17 cellular contexts compared by ENCODE assay signal in the genomic region with DNA sequence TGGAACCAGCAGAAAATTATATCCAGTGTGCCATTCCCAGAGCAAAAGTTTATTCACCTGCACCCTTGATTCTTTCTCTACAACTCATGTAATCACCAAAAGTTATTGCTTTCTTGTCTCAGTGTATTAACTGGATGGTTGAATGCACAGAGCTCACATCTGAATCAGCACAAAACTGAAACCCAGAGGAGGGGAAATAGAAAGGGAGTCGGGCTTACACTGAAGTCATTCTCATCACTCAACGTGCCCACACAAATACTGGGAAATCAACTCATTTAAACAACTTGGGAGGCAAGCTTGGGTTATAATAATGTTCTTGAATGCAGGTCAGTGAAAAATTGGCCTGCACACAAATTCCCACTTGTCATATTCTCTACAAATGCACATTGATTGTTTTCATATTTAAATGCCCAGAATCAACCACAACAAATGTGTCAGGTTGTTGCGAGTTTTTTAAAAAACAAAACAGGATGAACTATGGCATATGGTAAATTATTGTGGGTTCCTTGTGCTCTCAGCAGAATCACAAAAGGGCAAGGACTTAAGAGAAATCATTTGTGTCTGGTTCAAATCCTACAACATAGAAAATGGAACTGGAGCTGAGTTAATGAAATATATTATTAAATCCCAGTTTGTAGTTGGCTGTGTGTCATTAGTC.
DNase-seq lines count a peak whose midpoint lies in the region; ATAC-seq and FAIRE-seq lines count a peak whose summit lies in the region.
"Had no signal": no experiment of that assay in that cellular context is flagged by ENCODE, and none has a peak within 500 bp of the region (broad histone marks: within the 10 kb centered on the region; RNA-seq: fewer than 3 reads in every experiment).

No MANE protein-coding gene starts in this region.

- no peak overlapping the region for H3K27ac Mint-ChIP-seq in activated T-cell treated with anti-CD3 and anti-CD28 coated beads, Interleukin-2, amount 50 U/mL, for 24 hours
- H3K27ac Mint-ChIP-seq: activated CD8-positive, alpha-beta T cell treated with anti-CD3 and anti-CD28 coated beads, Interleukin-2, amount 10 ng/mL, durations not matched to agents 7 days and 5 days had no signal

- no peaks in the 10 kb centered on the region for H3K36me3 ChIP-seq in aorta (ENCODE audit: control insufficient read depth in 1 of 2, insufficient read depth in 2 of 2, low read length in 1 of 2)
- H3K36me3 ChIP-seq: ascending aorta; BLaER1 treated with 17β-estradiol and CSF1 and Interleukin-3, amounts not matched to agents 10 nM and 100 nM; neutrophil had no signal

- H3K27ac ChIP-seq in aorta (ENCODE audit: low read depth in 1 of 2, low read length in 2 of 2), result no peak overlapping the region
- H3K27ac ChIP-seq: ascending aorta; BLaER1 treated with 17β-estradiol and CSF1 and Interleukin-3, amounts not matched to agents 10 nM and 100 nM; neutrophil had no signal

- peaks cover 5% of the 10 kb centered on the region for H3K4me1 Mint-ChIP-seq in activated T-cell treated with anti-CD3 and anti-CD28 coated beads, Interleukin-2, amount 50 U/mL, for 24 hours (ENCODE audit: low read depth)

- H3K27me3 Mint-ChIP-seq in activated T-cell treated with anti-CD3 and anti-CD28 coated beads, Interleukin-2, amount 50 U/mL, for 24 hours, result no peaks in the 10 kb centered on the region

- H3K4me3 ChIP-seq in aorta (ENCODE audit: low read length in 2 of 2), result no peak overlapping the region
- H3K4me3 ChIP-seq: ascending aorta; BLaER1 treated with 17β-estradiol and CSF1 and Interleukin-3, amounts not matched to agents 10 nM and 100 nM had no signal

- peaks cover 0 to 3% of the 10 kb centered on the region in 2 donors for H3K4me1 ChIP-seq in aorta (ENCODE audit: control insufficient read depth in 1 of 2, insufficient read depth in 2 of 2, low read length in 2 of 2)
- H3K4me1 ChIP-seq: BLaER1 treated with 17β-estradiol and CSF1 and Interleukin-3, amounts not matched to agents 10 nM and 100 nM had no signal

- peaks cover 11% of the 10 kb centered on the region for H3K36me3 Mint-ChIP-seq in activated T-cell treated with anti-CD3 and anti-CD28 coated beads, Interleukin-2, amount 50 U/mL, for 24 hours (ENCODE audit: low read depth)

- FAIRE-seq in GM18507 (lab: Jason Lieb, UNC), result peak; percentile 84
- FAIRE-seq: keratinocyte had no signal

- peak; percentile 92 for ATAC-seq in GM19468 (IDR thresholded peaks at IDR 0.05; ENCODE audit: extremely low read depth, unreplicated experiment)
- peak; percentile 85 for ATAC-seq in HG02970 (IDR thresholded peaks at IDR 0.05; ENCODE audit: low FRiP score, unreplicated experiment)
- ATAC-seq in aorta (ENCODE audit: low FRiP score), result no peak
- ATAC-seq: activated CD8-positive, alpha-beta T cell treated with anti-CD3 and anti-CD28 coated beads, Interleukin-2, amount 10 ng/mL, durations not matched to agents 7 days and 5 days; esophagus mucosa had no signal

- H3K9me3 ChIP-seq in aorta (ENCODE audit: control insufficient read depth, low read length), result no peaks in the 10 kb centered on the region
- H3K9me3 ChIP-seq: BLaER1 treated with 17β-estradiol and CSF1 and Interleukin-3, amounts not matched to agents 10 nM and 100 nM; neutrophil had no signal

- H3K4me3 Mint-ChIP-seq in activated T-cell treated with anti-CD3 and anti-CD28 coated beads, Interleukin-2, amount 50 U/mL, for 24 hours, result no peak overlapping the region
- H3K4me3 Mint-ChIP-seq: activated CD8-positive, alpha-beta T cell treated with anti-CD3 and anti-CD28 coated beads, Interleukin-2, amount 10 ng/mL, durations not matched to agents 7 days and 5 days had no signal

- H3K9me3 Mint-ChIP-seq in activated T-cell treated with anti-CD3 and anti-CD28 coated beads, Interleukin-2, amount 50 U/mL, for 24 hours, result peaks cover 2% of the 10 kb centered on the region

- DNase-seq in GM18507 (ENCODE audit: extremely low spot score, insufficient read length, low read depth) (peak; percentile 18), MV-4-11 (lab: John Stamatoyannopoulos, UW) (peak; percentile 52), aorta (no peak), NCI-H2227 (lab: John Stamatoyannopoulos, UW; ENCODE audit: unreplicated experiment) (no peak), SW480 (ENCODE audit: low spot score) (no peak)
- no peak for DNase-seq in activated T-cell treated with anti-CD3 and anti-CD28 coated beads, Interleukin-2, amount 50 U/mL, for 24 hours
- DNase-seq: activated CD8-positive, alpha-beta T cell treated with anti-CD3 and anti-CD28 coated beads, Interleukin-2, amount 10 ng/mL, durations not matched to agents 7 days and 5 days; IMR-90; NCI-H345; trophoblast cell had no signal

- 34 to 40% methylated on average over 3 of the region's 3 CpGs for WGBS in aorta, 2 donors

- no peaks in the 10 kb centered on the region for H3K27me3 ChIP-seq in aorta (ENCODE audit: control insufficient read depth in 1 of 2, insufficient read depth in 2 of 2, low read length in 1 of 2)
- H3K27me3 ChIP-seq: ascending aorta; BLaER1 treated with 17β-estradiol and CSF1 and Interleukin-3, amounts not matched to agents 10 nM and 100 nM; neutrophil had no signal

- intact Hi-C loops in aorta (cut with DNase I), result no loop called here

Comparison
In these comparisons a context has a peak if more than half of its experiments do, and no peak if none do; other contexts are left out.
1. DNase-seq: peak in GM18507 (single experiment) and MV-4-11 (single experiment); none in aorta (0 of 2), NCI-H2227 (single experiment), SW480 (single experiment) and activated T-cell treated with anti-CD3 and anti-CD28 coated beads, Interleukin-2, amount 50 U/mL, for 24 hours (single experiment).